1 cellular context compared by ENCODE assay signal in the genomic region with DNA sequence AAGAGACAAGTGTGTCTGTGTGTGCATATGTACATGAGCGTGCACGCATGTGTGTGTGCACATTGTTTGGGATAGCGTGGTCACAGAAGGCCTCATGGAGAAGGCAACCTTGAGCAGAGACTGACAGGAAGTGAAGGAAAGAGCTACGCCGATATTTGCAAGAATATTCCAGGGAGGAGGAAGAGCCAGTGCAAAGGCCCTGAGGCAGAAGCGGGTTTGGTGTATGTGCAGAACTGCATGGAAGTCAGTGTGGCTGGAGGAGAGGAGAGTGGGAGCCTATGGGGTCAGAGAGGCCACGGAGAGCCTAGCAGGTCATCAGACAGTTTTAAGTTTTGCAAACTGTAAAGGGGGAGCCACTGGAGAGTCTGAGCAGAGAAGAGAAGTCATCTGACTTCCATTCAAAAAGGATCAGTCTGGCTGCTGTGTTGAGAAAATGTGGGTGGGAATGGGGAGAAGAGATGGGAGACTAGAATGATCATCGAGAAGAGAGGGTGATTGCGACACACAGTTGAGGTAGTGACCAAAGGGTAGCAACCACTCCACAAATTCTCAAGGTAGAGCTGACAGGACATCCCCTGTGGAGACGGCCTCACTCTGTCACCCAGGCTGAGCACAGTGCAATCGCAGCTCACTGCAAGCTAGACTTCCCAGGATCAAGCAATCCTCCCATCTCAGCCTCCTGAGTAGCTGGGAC.
TF ChIP-seq lines count a peak whose summit lies in the region.

No MANE protein-coding gene starts in this region.

TF ChIP-seq in IMR-90, 13 proteins besides CTCF, POLR2A, EP300 and RAD21:
- TF ChIP-seq RFX5 (IDR thresholded peaks at IDR 0.05; ENCODE audit: low read depth, low read length) = no peak
- peak; percentile 84 for TF ChIP-seq CEBPB (IDR thresholded peaks at IDR 0.05; ENCODE audit: low read depth, low read length)
TF ChIP-seq in IMR-90: peak in this region for 1.
